Comparison of ENCODE assay signal across 20 cellular contexts in the genomic region with DNA sequence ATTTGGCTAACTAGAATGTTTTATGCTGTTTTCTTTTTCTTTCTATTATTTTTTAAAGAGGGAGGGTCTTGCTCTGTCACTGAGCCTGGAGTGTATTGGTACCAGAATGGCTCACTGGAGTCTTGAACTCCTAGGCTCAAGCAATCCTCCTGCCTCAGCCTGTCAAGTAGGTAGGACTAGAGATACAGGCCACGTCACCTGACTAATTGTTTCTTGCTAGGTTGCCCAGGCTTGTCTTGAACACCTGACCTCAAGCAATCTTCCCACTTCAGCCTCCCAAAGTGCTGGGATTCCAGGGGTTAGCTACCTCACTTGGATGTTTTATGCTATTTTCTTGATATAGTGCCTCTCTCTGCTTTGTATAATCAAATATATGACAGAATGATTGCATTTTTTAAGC.
"Had no signal": no experiment of that assay in that cellular context is flagged by ENCODE, and none has a peak within 500 bp of the region (broad histone marks: within the 10 kb centered on the region; RNA-seq: fewer than 3 reads in every experiment).

No MANE protein-coding gene starts in this region.

- H3K27ac ChIP-seq: heart left ventricle, neural progenitor cell, ovary, right atrium auricular region, upper lobe of left lung, uterus had no signal

- H3K9me3 ChIP-seq: ovary had no signal

- H3K9ac ChIP-seq: neural progenitor cell had no signal

- H3K4me1 Mint-ChIP-seq: neural progenitor cell had no signal

- H3K27me3 ChIP-seq: heart left ventricle, neural progenitor cell, right atrium auricular region, upper lobe of left lung, uterus had no signal

- H3K4me3 ChIP-seq: heart left ventricle, neural progenitor cell, ovary, right atrium auricular region, upper lobe of left lung, uterus had no signal

- H3K27me3 Mint-ChIP-seq: dendritic cell treated with granulocyte-macrophage colony-stimulating factor and Interleukin-4, amounts not matched to agents 40 ng/mL and 50 ng/mL, for 4 days; effector memory CD8-positive, alpha-beta T cell; natural killer cell treated with Interleukin-12 subunit alpha and Interleukin-12 subunit beta and Interleukin-15 and Interleukin-18, amount 100 ng/mL, for 72 hours had no signal

- FAIRE-seq: colon, frontal cortex, small intestine had no signal

- H3K27ac Mint-ChIP-seq: dendritic cell treated with granulocyte-macrophage colony-stimulating factor and Interleukin-4, amounts not matched to agents 40 ng/mL and 50 ng/mL, for 4 days; effector memory CD8-positive, alpha-beta T cell; natural killer cell treated with Interleukin-12 subunit alpha and Interleukin-12 subunit beta and Interleukin-15 and Interleukin-18, amount 100 ng/mL, for 72 hours; neural progenitor cell had no signal

- H2AFZ ChIP-seq: neural progenitor cell had no signal

- H3K36me3 ChIP-seq: heart left ventricle, neural progenitor cell, ovary, right atrium auricular region, upper lobe of left lung, uterus had no signal

- ATAC-seq: effector memory CD8-positive, alpha-beta T cell; heart left ventricle; left lobe of liver; natural killer cell treated with Interleukin-12 subunit alpha and Interleukin-12 subunit beta and Interleukin-15 and Interleukin-18, amount 100 ng/mL, for 72 hours had no signal

- H3K9me3 Mint-ChIP-seq: effector memory CD8-positive, alpha-beta T cell had no signal

- DNase-seq: effector memory CD8-positive, alpha-beta T cell; erythroblast; heart left ventricle; hippocampal formation; kidney glomerular epithelial cell; nucleus accumbens; ovary; small intestine; stimulated activated CD4-positive, alpha-beta T cell treated with anti-CD3 and anti-CD28 coated beads, Interleukin-12 subunit alpha, Interleukin-12 subunit beta, amount 100 ng/mL, for 4 hours; stimulated activated naive CD4-positive, alpha-beta T cell treated with Interleukin-2 at 50 U/mL for 16 hours; upper lobe of left lung; uterus had no signal

- H3K4me3 Mint-ChIP-seq: dendritic cell treated with granulocyte-macrophage colony-stimulating factor and Interleukin-4, amounts not matched to agents 40 ng/mL and 50 ng/mL, for 4 days; effector memory CD8-positive, alpha-beta T cell; mesothelial cell of epicardium; natural killer cell treated with Interleukin-12 subunit alpha and Interleukin-12 subunit beta and Interleukin-15 and Interleukin-18, amount 100 ng/mL, for 72 hours; neural progenitor cell had no signal

- H3K4me2 ChIP-seq: neural progenitor cell had no signal

- H3K4me1 ChIP-seq: heart left ventricle, neural progenitor cell, uterus had no signal
